In the genomic region with DNA sequence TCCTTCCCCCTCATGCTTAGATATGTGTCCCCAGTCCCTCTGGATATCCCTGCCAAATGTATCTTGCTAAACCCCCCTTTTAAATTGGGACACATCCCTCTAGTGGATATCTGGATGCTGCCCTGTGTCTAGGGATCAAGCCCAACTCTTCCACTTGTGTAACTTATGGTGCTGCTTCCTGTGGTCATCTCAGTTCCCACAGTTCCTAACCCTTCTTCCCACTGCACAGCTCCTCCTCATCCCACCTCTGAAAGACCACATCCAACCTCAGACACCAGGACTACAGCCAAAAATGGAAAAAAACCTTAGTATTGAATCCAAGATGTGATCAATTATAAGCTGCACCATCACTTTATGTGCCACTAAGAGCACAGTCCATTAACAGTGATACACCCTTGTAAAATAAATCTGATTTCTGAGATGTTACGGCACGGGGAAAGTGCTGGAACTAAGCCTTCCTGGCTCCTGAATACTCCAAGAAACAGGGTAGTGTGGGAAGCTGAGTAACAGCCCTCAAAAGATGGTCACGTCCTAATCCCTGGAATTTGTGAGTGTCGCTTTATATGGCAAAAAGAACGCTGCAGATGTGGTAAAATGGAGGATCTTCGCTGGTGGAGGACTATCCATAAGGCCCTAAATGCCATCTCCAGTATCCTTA, we compare ENCODE assay signal across 10 cellular contexts. TPM values are rescaled to one million over a fixed set of nuclear protein-coding genes. Genes with fewer than 3 reads are reported as not detected.
DNase-seq lines count a peak whose midpoint lies in the region; ATAC-seq and TF ChIP-seq lines count a peak whose summit lies in the region.
"Had no signal": no experiment of that assay in that cellular context is flagged by ENCODE, and none has a peak within 500 bp of the region (broad histone marks: within the 10 kb centered on the region; RNA-seq: fewer than 3 reads in every experiment).

No MANE protein-coding gene starts in this region.

- H3K36me3 Mint-ChIP-seq in activated naive CD4-positive, alpha-beta T cell treated with anti-CD3 and anti-CD28 coated beads, Interleukin-2, amount 10 ng/mL, durations not matched to agents 7 days and 5 days, result peaks cover 55% of the 10 kb centered on the region

- peak overlapping the region; percentile 93 for H3K27ac Mint-ChIP-seq in activated naive CD4-positive, alpha-beta T cell treated with anti-CD3 and anti-CD28 coated beads, Interleukin-2, amount 10 ng/mL, durations not matched to agents 7 days and 5 days

- WGBS in upper lobe of left lung, 2 donors, result 94 to 99% methylated on average over 6 of the region's 6 CpGs

- TF ChIP-seq CTCF in upper lobe of left lung (IDR thresholded peaks at IDR 0.05), result no peak

- no peaks in the 10 kb centered on the region for H3K9me3 Mint-ChIP-seq in activated naive CD4-positive, alpha-beta T cell treated with anti-CD3 and anti-CD28 coated beads, Interleukin-2, amount 10 ng/mL, durations not matched to agents 7 days and 5 days

- ATAC-seq in upper lobe of left lung (ENCODE audit: low FRiP score in 2 of 2), result no peak
- no peak for ATAC-seq in GM18519 (IDR thresholded peaks at IDR 0.05; ENCODE audit: low FRiP score, unreplicated experiment)
- no peak for ATAC-seq in GM21619 (IDR thresholded peaks at IDR 0.05; ENCODE audit: unreplicated experiment)

- H3K9me3 ChIP-seq in muscle layer of colon (ENCODE audit: low read length) (no peaks in the 10 kb centered on the region), upper lobe of left lung (no peaks in the 10 kb centered on the region)
- H3K9me3 ChIP-seq: BE2C had no signal

- H3K27me3 ChIP-seq in muscle layer of colon (ENCODE audit: control insufficient read depth in 1 of 2, insufficient read depth in 2 of 2, low read length in 2 of 2) (no peaks in the 10 kb centered on the region), upper lobe of left lung (no peaks in the 10 kb centered on the region)
- H3K27me3 ChIP-seq: BE2C had no signal

- H3K36me3 ChIP-seq in muscle layer of colon (ENCODE audit: insufficient read depth, low read length), result no peaks in the 10 kb centered on the region
- H3K36me3 ChIP-seq in upper lobe of left lung, result no peaks in the 10 kb centered on the region
- H3K36me3 ChIP-seq: BE2C had no signal

- TF ChIP-seq POLR2A in upper lobe of left lung (IDR thresholded peaks at IDR 0.05), result no peak

- no peak overlapping the region for H3K9ac ChIP-seq in muscle layer of colon (ENCODE audit: low read length)

- no peak for TF ChIP-seq EP300 in upper lobe of left lung (IDR thresholded peaks at IDR 0.05)

- no peak for DNase-seq in activated naive CD4-positive, alpha-beta T cell treated with anti-CD3 and anti-CD28 coated beads, Interleukin-2, amount 10 ng/mL, durations not matched to agents 7 days and 5 days
- no peak for DNase-seq in activated naive CD4-positive, alpha-beta T cell treated with Interleukin-2 at 50 U/mL for 16 hours
- peak; percentile 53 for DNase-seq in amniotic epithelial cell (ENCODE audit: low read depth)
- no peak for DNase-seq in upper lobe of left lung
- no peak for DNase-seq in COLO668 (lab: John Stamatoyannopoulos, UW; ENCODE audit: unreplicated experiment)
- DNase-seq: BE2C, occipital lobe had no signal

- H3K4me3 ChIP-seq in muscle layer of colon (ENCODE audit: low read depth in 1 of 2, low read length in 2 of 2) (peak overlapping the region in 1 of 2 donors; percentile 39), upper lobe of left lung (no peak overlapping the region)

- CTCF ChIA-PET in activated naive CD4-positive, alpha-beta T cell treated with anti-CD3 and anti-CD28 coated beads, Interleukin-2, amount 10 ng/mL, durations not matched to agents 7 days and 5 days (lab: Charles Lee), result interaction anchor here (0.9 to 1.1 kb wide), 2 partner anchors 11 to 39 kb away, joined by 3 read pairs; no protein-coding TSS in a partner anchor

- H3K4me1 Mint-ChIP-seq in activated naive CD4-positive, alpha-beta T cell treated with anti-CD3 and anti-CD28 coated beads, Interleukin-2, amount 10 ng/mL, durations not matched to agents 7 days and 5 days, result peaks cover 98% of the 10 kb centered on the region

- H3K4me1 ChIP-seq in muscle layer of colon (ENCODE audit: insufficient read depth, low read length) (peaks cover 84% of the 10 kb centered on the region), upper lobe of left lung (peaks cover 57 to 81% (median 70%) of the 10 kb centered on the region in 4 donors)

- H3K27ac ChIP-seq in muscle layer of colon (ENCODE audit: low read depth, low read length), result peak overlapping the region; percentile 83
- H3K27ac ChIP-seq in upper lobe of left lung, result peak overlapping the region; percentile 85 to 93 (median 88)

- no peaks in the 10 kb centered on the region for H3K27me3 Mint-ChIP-seq in activated naive CD4-positive, alpha-beta T cell treated with anti-CD3 and anti-CD28 coated beads, Interleukin-2, amount 10 ng/mL, durations not matched to agents 7 days and 5 days

- H3K4me3 Mint-ChIP-seq in activated naive CD4-positive, alpha-beta T cell treated with anti-CD3 and anti-CD28 coated beads, Interleukin-2, amount 10 ng/mL, durations not matched to agents 7 days and 5 days, result peak overlapping the region; percentile 54

RNA-seq across cellular contexts. Expression of a gene that starts 13.7 kb away (rescaled TPM):
- 100 to 1,000 TPM in 2 of 6 donors, 10 to 100 TPM in 4; 60.7 to 115 (median 74.7) TPM for total RNA-seq in upper lobe of left lung

RNA-seq across cellular contexts. Expression of a gene that starts 40.8 kb away (rescaled TPM):
- 10 to 100 TPM; 17.7 to 61.8 (median 27.3) TPM for total RNA-seq in upper lobe of left lung
